ENCODE assay signal across 22 cellular contexts in genomic region chr7:44380179-44380830, GRCh38. TPM values are rescaled to one million over a fixed set of nuclear protein-coding genes. Genes with fewer than 3 reads are reported as not detected.
DNase-seq lines count a peak whose midpoint lies in the region; ATAC-seq and TF ChIP-seq lines count a peak whose summit lies in the region.
"Had no signal": no experiment of that assay in that cellular context is flagged by ENCODE, and none has a peak within 500 bp of the region (broad histone marks: within the 10 kb centered on the region; RNA-seq: fewer than 3 reads in every experiment).

No MANE protein-coding gene starts in this region.

- H3K4me1 ChIP-seq in fibroblast of lung (ENCODE audit: control insufficient read depth, extremely low read depth, insufficient read depth, low read length): peaks cover 50% of the 10 kb centered on the region
- H3K4me1 ChIP-seq: BLaER1 treated with 17β-estradiol and CSF1 and Interleukin-3, amounts not matched to agents 10 nM and 100 nM; breast epithelium; vagina had no signal

- peak overlapping the region; percentile 68 for H3K27ac Mint-ChIP-seq in activated T-cell treated with anti-CD3 and anti-CD28 coated beads, Interleukin-2, amount 50 U/mL, for 24 hours
- peak overlapping the region; percentile 70 for H3K27ac Mint-ChIP-seq in activated T-helper 17 cell treated with anti-CD3 and anti-CD28 coated beads, Interleukin-2, amount 50 U/mL, for 72 hours
- peak overlapping the region; percentile 80 for H3K27ac Mint-ChIP-seq in stimulated activated effector memory CD8-positive, alpha-beta T cell treated with anti-CD3 and anti-CD28 coated beads, Interleukin-12 subunit alpha, Interleukin-12 subunit beta, amount 100 ng/mL, for 72 hours

- no peak for DNase-seq in activated T-cell treated with anti-CD3 and anti-CD28 coated beads, Interleukin-2, amount 50 U/mL, for 24 hours
- DNase-seq in activated T-cell treated with anti-CD3 and anti-CD28 coated beads for 4 hours: no peak
- DNase-seq in fibroblast of lung (ENCODE audit: low read depth in 2 of 2): no peak
- DNase-seq in stimulated activated effector memory CD8-positive, alpha-beta T cell treated with anti-CD3 and anti-CD28 coated beads, Interleukin-12 subunit alpha, Interleukin-12 subunit beta, amount 100 ng/mL, for 72 hours (ENCODE audit: low spot score in 2 of 2): peak in 1 of 2 donors; percentile 44
- DNase-seq in activated CD4-positive, alpha-beta T cell treated with anti-CD3 and anti-CD28 coated beads for 1 hour: no peak
- DNase-seq in activated CD4-positive, CD25-positive, alpha-beta regulatory T cell treated with anti-CD3 and anti-CD28 coated beads, Interleukin-2, amount 50 U/mL, for 72 hours: no peak
- DNase-seq: activated CD4-positive, alpha-beta T cell treated with anti-CD3 and anti-CD28 coated beads for 48 hours; activated effector memory CD4-positive, alpha-beta T cell treated with anti-CD3 and anti-CD28 coated beads, Interleukin-2, amount 50 U/mL, for 16 hours; DMS 273 treated with DMSO at 0.1 percent for 48 hours; gastrocnemius medialis; mesendoderm; naive thymus-derived CD8-positive, alpha-beta T cell; NCI-H526; testis had no signal

- H3K27me3 ChIP-seq in fibroblast of lung (ENCODE audit: control insufficient read depth, insufficient read depth, low read length): no peaks in the 10 kb centered on the region
- H3K27me3 ChIP-seq: adrenal gland; BLaER1 treated with 17β-estradiol and CSF1 and Interleukin-3, amounts not matched to agents 10 nM and 100 nM; breast epithelium; gastrocnemius medialis; testis; vagina had no signal

- peak overlapping the region; percentile 30 for H3K27ac ChIP-seq in fibroblast of lung (ENCODE audit: insufficient read depth, low read length)
- H3K27ac ChIP-seq: BLaER1 treated with 17β-estradiol and CSF1 and Interleukin-3, amounts not matched to agents 10 nM and 100 nM; breast epithelium; gastrocnemius medialis; testis; vagina had no signal

- H4K20me1 ChIP-seq in fibroblast of lung (ENCODE audit: control insufficient read depth, extremely low read depth, insufficient read depth, low read length): no peaks in the 10 kb centered on the region

- no peak overlapping the region for H3K4me3 Mint-ChIP-seq in activated T-cell treated with anti-CD3 and anti-CD28 coated beads, Interleukin-2, amount 50 U/mL, for 24 hours
- H3K4me3 Mint-ChIP-seq in activated T-helper 17 cell treated with anti-CD3 and anti-CD28 coated beads, Interleukin-2, amount 50 U/mL, for 72 hours: no peak overlapping the region
- H3K4me3 Mint-ChIP-seq in stimulated activated effector memory CD8-positive, alpha-beta T cell treated with anti-CD3 and anti-CD28 coated beads, Interleukin-12 subunit alpha, Interleukin-12 subunit beta, amount 100 ng/mL, for 72 hours: no peak overlapping the region
- H3K4me3 Mint-ChIP-seq: naive thymus-derived CD8-positive, alpha-beta T cell had no signal

- no peak for ATAC-seq in activated T-helper 17 cell treated with anti-CD3 and anti-CD28 coated beads, Interleukin-2, amount 50 U/mL, for 72 hours (replicated peaks)
- no peak for ATAC-seq in stimulated activated effector memory CD8-positive, alpha-beta T cell treated with anti-CD3 and anti-CD28 coated beads, Interleukin-12 subunit alpha, Interleukin-12 subunit beta, amount 100 ng/mL, for 72 hours
- no peak for ATAC-seq in HG02884 (IDR thresholded peaks at IDR 0.05; ENCODE audit: unreplicated experiment)
- ATAC-seq: naive thymus-derived CD8-positive, alpha-beta T cell; sciatic nerve had no signal

- no peak overlapping the region for H3K9ac ChIP-seq in fibroblast of lung (ENCODE audit: insufficient read depth, low read length)
- H3K9ac ChIP-seq: BLaER1 treated with 17β-estradiol and CSF1 and Interleukin-3, amounts not matched to agents 10 nM and 100 nM had no signal

- H3K4me2 ChIP-seq in fibroblast of lung (ENCODE audit: extremely low read depth, insufficient read depth, low read length): no peak overlapping the region
- H3K4me2 ChIP-seq: BLaER1 treated with 17β-estradiol and CSF1 and Interleukin-3, amounts not matched to agents 10 nM and 100 nM had no signal

- H3K9me3 Mint-ChIP-seq in activated T-cell treated with anti-CD3 and anti-CD28 coated beads, Interleukin-2, amount 50 U/mL, for 24 hours: no peaks in the 10 kb centered on the region
- H3K9me3 Mint-ChIP-seq in activated T-helper 17 cell treated with anti-CD3 and anti-CD28 coated beads, Interleukin-2, amount 50 U/mL, for 72 hours: no peaks in the 10 kb centered on the region
- no peaks in the 10 kb centered on the region for H3K9me3 Mint-ChIP-seq in stimulated activated effector memory CD8-positive, alpha-beta T cell treated with anti-CD3 and anti-CD28 coated beads, Interleukin-12 subunit alpha, Interleukin-12 subunit beta, amount 100 ng/mL, for 72 hours
- H3K9me3 Mint-ChIP-seq: naive thymus-derived CD8-positive, alpha-beta T cell had no signal

- peaks cover 5% of the 10 kb centered on the region for H3K4me1 Mint-ChIP-seq in activated T-cell treated with anti-CD3 and anti-CD28 coated beads, Interleukin-2, amount 50 U/mL, for 24 hours (ENCODE audit: low read depth)
- H3K4me1 Mint-ChIP-seq in activated T-helper 17 cell treated with anti-CD3 and anti-CD28 coated beads, Interleukin-2, amount 50 U/mL, for 72 hours: peaks cover 3% of the 10 kb centered on the region
- peaks cover 33% of the 10 kb centered on the region for H3K4me1 Mint-ChIP-seq in stimulated activated effector memory CD8-positive, alpha-beta T cell treated with anti-CD3 and anti-CD28 coated beads, Interleukin-12 subunit alpha, Interleukin-12 subunit beta, amount 100 ng/mL, for 72 hours

- H3K79me2 ChIP-seq in fibroblast of lung (ENCODE audit: control insufficient read depth, insufficient read depth, low read length): no peaks in the 10 kb centered on the region

- H3K27me3 Mint-ChIP-seq in activated T-cell treated with anti-CD3 and anti-CD28 coated beads, Interleukin-2, amount 50 U/mL, for 24 hours: no peaks in the 10 kb centered on the region
- H3K27me3 Mint-ChIP-seq in activated T-helper 17 cell treated with anti-CD3 and anti-CD28 coated beads, Interleukin-2, amount 50 U/mL, for 72 hours: no peaks in the 10 kb centered on the region
- H3K27me3 Mint-ChIP-seq: naive thymus-derived CD8-positive, alpha-beta T cell had no signal

- no peak overlapping the region for H3K4me3 ChIP-seq in fibroblast of lung (replicated peaks in 1 of 4; ENCODE audit: control extremely low read depth in 1 of 4, insufficient read depth in 1 of 4, low read depth in 3 of 4, low read length in 4 of 4)
- H3K4me3 ChIP-seq: adrenal gland; BLaER1 treated with 17β-estradiol and CSF1 and Interleukin-3, amounts not matched to agents 10 nM and 100 nM; breast epithelium; gastrocnemius medialis; testis; vagina had no signal

- no peak for TF ChIP-seq CTCF in fibroblast of lung (conservative IDR thresholded peaks at IDR 0.05 in 1 of 2, IDR thresholded peaks at IDR 0.05 in 1 of 2; ENCODE audit: low read depth in 1 of 2, low read length in 2 of 2)

- H3K36me3 ChIP-seq in fibroblast of lung (ENCODE audit: control insufficient read depth, insufficient read depth, low read length): peaks cover 5% of the 10 kb centered on the region
- H3K36me3 ChIP-seq: gastrocnemius medialis had no signal

- no peak overlapping the region for H2AFZ ChIP-seq in fibroblast of lung (ENCODE audit: low read length)

- peaks cover 41% of the 10 kb centered on the region for H3K36me3 Mint-ChIP-seq in activated T-cell treated with anti-CD3 and anti-CD28 coated beads, Interleukin-2, amount 50 U/mL, for 24 hours (ENCODE audit: low read depth)
- H3K36me3 Mint-ChIP-seq in activated T-helper 17 cell treated with anti-CD3 and anti-CD28 coated beads, Interleukin-2, amount 50 U/mL, for 72 hours (ENCODE audit: low read depth): peaks cover 36% of the 10 kb centered on the region
- peaks cover 44% of the 10 kb centered on the region for H3K36me3 Mint-ChIP-seq in stimulated activated effector memory CD8-positive, alpha-beta T cell treated with anti-CD3 and anti-CD28 coated beads, Interleukin-12 subunit alpha, Interleukin-12 subunit beta, amount 100 ng/mL, for 72 hours

- H3K9me3 ChIP-seq in fibroblast of lung (ENCODE audit: control insufficient read depth, insufficient read depth, low read depth, low read length): no peaks in the 10 kb centered on the region
- H3K9me3 ChIP-seq: adrenal gland; BLaER1 treated with 17β-estradiol and CSF1 and Interleukin-3, amounts not matched to agents 10 nM and 100 nM; breast epithelium; gastrocnemius medialis; testis; vagina had no signal

RNA-seq across cellular contexts. Expression of gene CAMK2B, which starts 54.9 kb away (rescaled TPM):
- total RNA-seq in activated T-helper 17 cell treated with anti-CD3 and anti-CD28 coated beads, Interleukin-2, amount 50 U/mL, for 72 hours: 1 to 10 TPM; 1.0 to 1.7 TPM
- total RNA-seq in fibroblast of lung: 0.17 and 0.26 TPM in 2 replicates
- polyA plus RNA-seq in fibroblast of lung: 0.06 and 0.54 TPM in 2 replicates
- 1.2 TPM in 1 of 2 replicates, not detected in the other for polyA plus RNA-seq in fibroblast of lung (2012)
- 6.6 TPM in 1 of 2 replicates, not detected in the other for polyA minus RNA-seq in fibroblast of lung (ENCODE audit: low replicate concordance)
- total RNA-seq: kidney epithelial cell; naive thymus-derived CD8-positive, alpha-beta T cell had no signal
- polyA plus RNA-seq: naive thymus-derived CD8-positive, alpha-beta T cell had no signal
